In genomic region chr1:40640314-40641076, GRCh38 we compare ENCODE assay signal across 32 cellular contexts. TPM values are rescaled to one million over a fixed set of nuclear protein-coding genes. Genes with fewer than 3 reads are reported as not detected.
A peak's percentile ranks its signal among the peaks of the same experiment; 100 is the strongest.
DNase-seq lines count a peak whose midpoint lies in the region; ATAC-seq and TF ChIP-seq lines count a peak whose summit lies in the region.
"Had no signal": no experiment of that assay in that cellular context is flagged by ENCODE, and none has a peak within 500 bp of the region (broad histone marks: within the 10 kb centered on the region; RNA-seq: fewer than 3 reads in every experiment).

No MANE protein-coding gene starts in this region.

- H3K4me3 ChIP-seq in dorsolateral prefrontal cortex, result no peak overlapping the region
- no peak overlapping the region for H3K4me3 ChIP-seq in spleen
- H3K4me3 ChIP-seq: GM23248, left ventricle myocardium inferior, psoas muscle, upper lobe of left lung had no signal

- no peak for TF ChIP-seq POLR2A in spleen (IDR thresholded peaks at IDR 0.05)

- DNase-seq in activated T-cell treated with anti-CD3 and anti-CD28 coated beads, Interleukin-2, amount 50 U/mL, for 4 hours, result no peak
- DNase-seq in activated T-cell treated with anti-CD3 and anti-CD28 coated beads for 4 hours (no peak), T-cell (peak in 9 of 34 experiments; percentile 11 to 38 (median 26)), dorsolateral prefrontal cortex (peak in 2 of 10 donors; percentile 29 to 49), spleen (peak; percentile 20), germinal center (ENCODE audit: low spot score) (no peak)
- DNase-seq: activated CD4-positive, alpha-beta T cell treated with anti-CD3 and anti-CD28 coated beads, Interleukin-2, amount 50 U/mL, for 4 hours; activated CD8-positive, alpha-beta memory T cell treated with anti-CD3 and anti-CD28 coated beads, Interleukin-2, amount 50 U/mL, for 4 hours; central memory CD4-positive, alpha-beta T cell; DMS79 treated with DMSO at 0.1 percent for 48 hours; GF-D8; GM23248; islet precursor cell; left ventricle myocardium inferior; mesendoderm; NCI-H1048; NCI-H1694; psoas muscle; stimulated activated CD4-positive, alpha-beta T cell treated with anti-CD3 and anti-CD28 coated beads, Interleukin-12 subunit alpha, Interleukin-12 subunit beta, amount 100 ng/mL, for 4 hours; stimulated activated CD4-positive, alpha-beta T cell treated with anti-CD3 and anti-CD28 coated beads, Interleukin-2, amount 100 ng/mL, for 48 hours; T-helper 1 cell; upper lobe of left lung had no signal

- TF ChIP-seq CTCF in dorsolateral prefrontal cortex (IDR thresholded peaks at IDR 0.05 in 54 of 56, conservative IDR thresholded peaks at IDR 0.05 in 2 of 56; ENCODE audit: low read depth in 1 of 56, partially characterized antibody in 56 of 56), result no peak
- no peak for TF ChIP-seq CTCF in spleen (IDR thresholded peaks at IDR 0.05 in 8 of 11, conservative IDR thresholded peaks at IDR 0.05 in 3 of 11)

- POLR2A ChIA-PET in T-cell (lab: Charles Lee), result no interaction called here

- no peaks in the 10 kb centered on the region for H3K9me3 ChIP-seq in spleen
- H3K9me3 ChIP-seq: left ventricle myocardium inferior, psoas muscle, upper lobe of left lung had no signal

- no peaks in the 10 kb centered on the region for H3K27me3 ChIP-seq in dorsolateral prefrontal cortex
- H3K27me3 ChIP-seq in spleen (replicated peaks in 1 of 7), result no peaks in the 10 kb centered on the region
- H3K27me3 ChIP-seq: upper lobe of left lung had no signal

- no peaks in the 10 kb centered on the region for H3K27me3 Mint-ChIP-seq in activated T-cell treated with anti-CD3 and anti-CD28 coated beads, Interleukin-2, amount 50 U/mL, for 4 hours (ENCODE audit: low read depth)
- no peaks in the 10 kb centered on the region for H3K27me3 Mint-ChIP-seq in T-cell

- peaks cover 2% of the 10 kb centered on the region for H3K36me3 Mint-ChIP-seq in activated T-cell treated with anti-CD3 and anti-CD28 coated beads, Interleukin-2, amount 50 U/mL, for 4 hours (ENCODE audit: insufficient read depth)
- H3K36me3 Mint-ChIP-seq in T-cell, result no peaks in the 10 kb centered on the region
- H3K36me3 Mint-ChIP-seq: activated naive CD4-positive, alpha-beta T cell treated with anti-CD3 and anti-CD28 coated beads, Interleukin-2, amount 50 U/mL, for 72 hours; CD14-positive monocyte had no signal

- H3K27ac Mint-ChIP-seq in T-cell, result no peak overlapping the region
- H3K27ac Mint-ChIP-seq: activated naive CD4-positive, alpha-beta T cell treated with anti-CD3 and anti-CD28 coated beads, Interleukin-2, amount 50 U/mL, for 72 hours; dendritic cell treated with granulocyte-macrophage colony-stimulating factor and Interleukin-4, amounts not matched to agents 40 ng/mL and 50 ng/mL, for 4 days had no signal

- 66 to 86% (median 81%) methylated on average over 10 of the region's 10 CpGs for WGBS in spleen, 5 donors

- peaks cover 0 to 5% (median 0%) of the 10 kb centered on the region in 6 donors for H3K36me3 ChIP-seq in spleen
- H3K36me3 ChIP-seq: left ventricle myocardium inferior, upper lobe of left lung had no signal

- CTCF ChIA-PET in T-cell (lab: Charles Lee), result interaction anchor here in 1 of 2 donors (0.5 kb wide), 1 partner anchor 312 kb away, joined by 3 read pairs; no protein-coding TSS in a partner anchor

- peak; percentile 21 to 72 for ATAC-seq in activated T-cell treated with anti-CD3 and anti-CD28 coated beads, Interleukin-2, amount 50 U/mL, for 4 hours
- ATAC-seq in T-cell (replicated peaks in 1 of 4) (peak; percentile 20 to 94 (median 34)), GM21360 (IDR thresholded peaks at IDR 0.05; ENCODE audit: unreplicated experiment) (no peak), HG02885 (IDR thresholded peaks at IDR 0.05; ENCODE audit: poor library complexity, unreplicated experiment) (no peak)
- ATAC-seq: activated CD4-positive, CD25-positive, alpha-beta regulatory T cell treated with anti-CD3 and anti-CD28 coated beads, Interleukin-2, amount 50 U/mL, for 24 hours; activated naive CD4-positive, alpha-beta T cell treated with anti-CD3 and anti-CD28 coated beads, Interleukin-2, amount 50 U/mL, for 72 hours; esophagus mucosa; psoas muscle; sciatic nerve had no signal

- H3K9me3 Mint-ChIP-seq in activated T-cell treated with anti-CD3 and anti-CD28 coated beads, Interleukin-2, amount 50 U/mL, for 4 hours, result no peaks in the 10 kb centered on the region
- no peaks in the 10 kb centered on the region for H3K9me3 Mint-ChIP-seq in T-cell
- H3K9me3 Mint-ChIP-seq: activated naive CD4-positive, alpha-beta T cell treated with anti-CD3 and anti-CD28 coated beads, Interleukin-2, amount 50 U/mL, for 72 hours; dendritic cell treated with granulocyte-macrophage colony-stimulating factor and Interleukin-4, amounts not matched to agents 40 ng/mL and 50 ng/mL, for 4 days had no signal

- H3K4me1 Mint-ChIP-seq in activated T-cell treated with anti-CD3 and anti-CD28 coated beads, Interleukin-2, amount 50 U/mL, for 4 hours (ENCODE audit: low read depth), result no peaks in the 10 kb centered on the region
- peaks cover 4 to 12% (median 9%) of the 10 kb centered on the region in 3 donors for H3K4me1 Mint-ChIP-seq in T-cell
- H3K4me1 Mint-ChIP-seq: CD14-positive monocyte had no signal

- intact Hi-C loops in dorsolateral prefrontal cortex (cut with DNase I), result no loop called here
- intact Hi-C loops in spleen (cut with DNase I; ENCODE audit: low total_unique reads), result no loop called here

- H3K27ac ChIP-seq in dorsolateral prefrontal cortex (peak overlapping the region in 38 of 59 donors; percentile 2 to 79 (median 44)), spleen (no peak overlapping the region)
- H3K27ac ChIP-seq: 22Rv1, GM23248, left ventricle myocardium inferior, psoas muscle, RWPE1, upper lobe of left lung had no signal

- H3K4me1 ChIP-seq in spleen, result no peaks in the 10 kb centered on the region
- H3K4me1 ChIP-seq: left ventricle myocardium inferior, psoas muscle, upper lobe of left lung had no signal

- H3K4me3 Mint-ChIP-seq in activated T-cell treated with anti-CD3 and anti-CD28 coated beads, Interleukin-2, amount 50 U/mL, for 4 hours, result no peak overlapping the region
- H3K4me3 Mint-ChIP-seq in T-cell, result no peak overlapping the region
- H3K4me3 Mint-ChIP-seq: CD14-positive monocyte; dendritic cell treated with granulocyte-macrophage colony-stimulating factor and Interleukin-4, amounts not matched to agents 40 ng/mL and 50 ng/mL, for 4 days had no signal

RNA-seq across cellular contexts. Expression of gene RIMS3, which starts 25.0 kb away (rescaled TPM):
- total RNA-seq in activated T-cell treated with anti-CD3 and anti-CD28 coated beads, Interleukin-2, amount 50 U/mL, for 4 hours, result under 1 TPM; 0.42 to 0.78 (median 0.57) TPM
- total RNA-seq in T-cell (1 to 10 TPM; 1.8 to 3.0 (median 2.3) TPM), dorsolateral prefrontal cortex (100 to 1,000 TPM in 119 of 120 experiments, 10 to 100 TPM in 1; 58.9 to 366 (median 240) TPM), spleen (1 to 10 TPM; 1.6 to 6.9 (median 3.3) TPM)
- 1 to 10 TPM in 1 of 3 donors, under 1 TPM in 2; 0.30 to 1.0 (median 0.44) TPM for polyA plus RNA-seq in spleen
- total RNA-seq: GM23248 had no signal

RNA-seq across cellular contexts. Expression of gene NFYC, which starts 51.0 kb away (rescaled TPM):
- total RNA-seq in activated T-cell treated with anti-CD3 and anti-CD28 coated beads, Interleukin-2, amount 50 U/mL, for 4 hours, result 10 to 100 TPM; 59.8 to 72.8 (median 67.0) TPM
- 10 to 100 TPM; 50.1 to 60.4 (median 52.9) TPM for total RNA-seq in T-cell
- 10 to 100 TPM; 44.5 to 77.9 (median 59.4) TPM for total RNA-seq in dorsolateral prefrontal cortex
- 10 to 100 TPM; 57.8 to 99.0 (median 72.4) TPM for total RNA-seq in spleen
- polyA plus RNA-seq in spleen, result 10 to 100 TPM; 34.6 to 43.2 (median 39.5) TPM

Comparison
In these comparisons a context has a peak if more than half of its experiments do, and no peak if none do; other contexts are left out.
1. ATAC-seq: peak in activated T-cell treated with anti-CD3 and anti-CD28 coated beads, Interleukin-2, amount 50 U/mL, for 4 hours (2 of 2) and T-cell (4 of 4); none in GM21360 (single experiment) and HG02885 (single experiment).
2. H3K27ac ChIP-seq: peak in dorsolateral prefrontal cortex (38 of 59); none in spleen (0 of 8).
3. RNA of gene RIMS3, which starts 25.0 kb away (total RNA-seq): 58.9 to 366 TPM in dorsolateral prefrontal cortex; 1.6 to 6.9 TPM in spleen, 1.8 to 3.0 TPM in T-cell and 0.42 to 0.78 TPM in activated T-cell treated with anti-CD3 and anti-CD28 coated beads, Interleukin-2, amount 50 U/mL, for 4 hours; every median in the first group is over 4 times any median in the second.